In genomic region chr5:113038714-113039113, GRCh38 we compare ENCODE assay signal across 12 cellular contexts.
DNase-seq lines count a peak whose midpoint lies in the region; ATAC-seq, FAIRE-seq and TF ChIP-seq lines count a peak whose summit lies in the region.
"Had no signal": no experiment of that assay in that cellular context is flagged by ENCODE, and none has a peak within 500 bp of the region (broad histone marks: within the 10 kb centered on the region; RNA-seq: fewer than 3 reads in every experiment).

No MANE protein-coding gene starts in this region.

- CTCF ChIA-PET in HepG2 (lab: Yijun Ruan, JAX; ENCODE audit: low intra/inter-chr PET ratio, low total read pairs) = no interaction called here

- ATAC-seq in DND-41 (ENCODE audit: insufficient read depth, low read depth) = peak; percentile 30; the same call in 1 of the 3 replicates
- ATAC-seq in HepG2 = peak; percentile 13; the same call in 1 of the 3 replicates
- no peak for ATAC-seq in left lung
- ATAC-seq: naive thymus-derived CD4-positive, alpha-beta T cell had no signal

- in situ Hi-C loops in brain microvascular endothelial cell (cut with HindIII; ENCODE audit: low pct_ligation_motif_present, low sequenced_read_pairs) (no loop called here), HepG2 (cut with HindIII; ENCODE audit: extremely low pct_ligation_motif_present, low pct_unique_long_range_greater_than_20kb) (loop anchor here (25.0 kb wide), 1 partner anchor 474 kb away; the partner anchor contains the start of gene YTHDC2)

- H3K4me1 ChIP-seq in DND-41 (ENCODE audit: insufficient read depth, low read length) (peaks cover 12% of the 10 kb centered on the region), HepG2 (ENCODE audit: insufficient read depth, low read length) (no peaks in the 10 kb centered on the region), left lung (no peaks in the 10 kb centered on the region)
- H3K4me1 ChIP-seq: transverse colon had no signal

- BruUV-seq in HepG2 (replicated peaks; lab: Mats Ljungman, UMichigan) = no TSS peak

- no peak for TF ChIP-seq RAD21 in HepG2 (CRISPR knock-in tag; IDR thresholded peaks at IDR 0.05)

- H3K4me2 ChIP-seq in DND-41 (ENCODE audit: insufficient read depth, low read length) (no peak overlapping the region), HepG2 (ENCODE audit: low read depth, low read length) (no peak overlapping the region)

- H3K79me2 ChIP-seq in DND-41 (ENCODE audit: insufficient read depth, low read length) (no peaks in the 10 kb centered on the region), HepG2 (ENCODE audit: insufficient read depth, low read length) (no peaks in the 10 kb centered on the region)

- WGBS in HepG2 (ENCODE audit: low lambda C conversion rate) = 71% methylated on average over 6 of the region's 9 CpGs

- intact Hi-C loops in HepG2 (cut with micrococcal nuclease; ENCODE audit: unreplicated experiment) (no loop called here), left lung (cut with DNase I) (no loop called here)

- H3K36me3 ChIP-seq in DND-41 (ENCODE audit: insufficient read depth, low read length) = no peaks in the 10 kb centered on the region
- no peaks in the 10 kb centered on the region for H3K36me3 ChIP-seq in brain microvascular endothelial cell (replicated peaks)
- no peaks in the 10 kb centered on the region for H3K36me3 ChIP-seq in HepG2 (replicated peaks in 1 of 2; ENCODE audit: control insufficient read depth in 1 of 2, insufficient read depth in 2 of 2, low read length in 2 of 2)
- H3K36me3 ChIP-seq in left lung = peaks cover 0 to 7% of the 10 kb centered on the region in 2 donors
- H3K36me3 ChIP-seq: transverse colon had no signal

- FAIRE-seq in HepG2 (lab: Jason Lieb, UNC) = no peak
- FAIRE-seq: endometrium had no signal

- POLR2A ChIA-PET in HepG2 (lab: Yijun Ruan, JAX) = no interaction called here

- H3K4me3 ChIP-seq in DND-41 (ENCODE audit: low read depth in 1 of 2, low read length in 2 of 2) (no peak overlapping the region), brain microvascular endothelial cell (ENCODE audit: low read depth, low read length) (no peak overlapping the region), HepG2 (replicated peaks in 1 of 3; ENCODE audit: insufficient read depth in 1 of 3, low read depth in 2 of 3, low read length in 3 of 3) (no peak overlapping the region), left lung (no peak overlapping the region)
- H3K4me3 ChIP-seq: transverse colon had no signal

- TF ChIP-seq EP300 in HepG2 (IDR thresholded peaks at IDR 0.05; ENCODE audit: low read depth in 2 of 2, low read length in 2 of 2) = no peak
- no peak for TF ChIP-seq EP300 in HepG2 (CRISPR knock-in tag; IDR thresholded peaks at IDR 0.05; ENCODE audit: borderline replicate concordance)

- no peak for TF ChIP-seq POLR2A in HepG2 (IDR thresholded peaks at IDR 0.05; ENCODE audit: insufficient read depth in 1 of 2, low read depth in 2 of 2, low read length in 2 of 2)

- H3K27me3 ChIP-seq in DND-41 (ENCODE audit: insufficient read depth, low read length, poor library complexity) = no peaks in the 10 kb centered on the region
- no peaks in the 10 kb centered on the region for H3K27me3 ChIP-seq in brain microvascular endothelial cell (replicated peaks)
- no peaks in the 10 kb centered on the region for H3K27me3 ChIP-seq in HepG2 (ENCODE audit: control insufficient read depth in 1 of 2, insufficient read depth in 2 of 2, low read length in 2 of 2)
- H3K27me3 ChIP-seq in left lung = no peaks in the 10 kb centered on the region
- H3K27me3 ChIP-seq: transverse colon had no signal

- H4K20me1 ChIP-seq in DND-41 (ENCODE audit: insufficient read depth, low read length) (no peaks in the 10 kb centered on the region), HepG2 (ENCODE audit: insufficient read depth, low read length) (no peaks in the 10 kb centered on the region)

- H3K9ac ChIP-seq in DND-41 (ENCODE audit: low read depth, low read length) = no peak overlapping the region
- H3K9ac ChIP-seq in HepG2 (ENCODE audit: insufficient read depth, low read depth, low read length) = no peak overlapping the region

- DNase-seq in DND-41 (no peak), NCI-H1694 (lab: John Stamatoyannopoulos, UW) (peak; percentile 25), brain microvascular endothelial cell (no peak), HepG2 (ENCODE audit: low spot score) (no peak), GDM1 (lab: John Stamatoyannopoulos, UW) (no peak), amniotic stem cell (lab: John Stamatoyannopoulos, UW) (no peak), left lung (no peak), NCI-H2081 treated with DMSO at 0.1 percent for 48 hours (lab: John Stamatoyannopoulos, UW) (no peak)
- DNase-seq: naive thymus-derived CD4-positive, alpha-beta T cell; NCI-H1105; transverse colon had no signal

- TF ChIP-seq CTCF in DND-41 (IDR thresholded peaks at IDR 0.05; ENCODE audit: borderline replicate concordance, extremely low read depth, low read length, poor library complexity, severe bottlenecking) (peak; percentile 45), brain microvascular endothelial cell (IDR thresholded peaks at IDR 0.05; ENCODE audit: low read depth, low read length, missing control alignments) (peak; percentile 45), HepG2 (CRISPR knock-in tag; IDR thresholded peaks at IDR 0.05) (peak; percentile 30), left lung (IDR thresholded peaks at IDR 0.05) (no peak)

- H3K27ac ChIP-seq in DND-41 (ENCODE audit: low read length) = no peak overlapping the region
- no peak overlapping the region for H3K27ac ChIP-seq in brain microvascular endothelial cell
- no peak overlapping the region for H3K27ac ChIP-seq in HepG2 (ENCODE audit: extremely low read length, insufficient read depth, low read length)
- no peak overlapping the region for H3K27ac ChIP-seq in left lung
- H3K27ac ChIP-seq: transverse colon had no signal

- H2AFZ ChIP-seq in DND-41 (ENCODE audit: low read depth, low read length) (no peak overlapping the region), HepG2 (ENCODE audit: low read length) (no peak overlapping the region)

- H3K9me3 ChIP-seq in DND-41 (ENCODE audit: insufficient read depth, low read length, severe bottlenecking) (no peaks in the 10 kb centered on the region), HepG2 (ENCODE audit: low read length) (no peaks in the 10 kb centered on the region), left lung (no peaks in the 10 kb centered on the region)
- H3K9me3 ChIP-seq: transverse colon had no signal

TF ChIP-seq in HepG2, 621 proteins besides CTCF, POLR2A, EP300 and RAD21:
- TF ChIP-seq FOXP4 (CRISPR knock-in tag; IDR thresholded peaks at IDR 0.05) = no peak
- TF ChIP-seq STAG1 (CRISPR knock-in tag; IDR thresholded peaks at IDR 0.05) = peak; percentile 44

Comparison
In these comparisons a context has a peak if more than half of its experiments do, and no peak if none do; other contexts are left out.
1. CTCF ChIP-seq: peak in DND-41 (single experiment), brain microvascular endothelial cell (single experiment) and HepG2 (single experiment); none in left lung (0 of 2).